Comparison of ENCODE assay signal across 8 cellular contexts in the genomic region with DNA sequence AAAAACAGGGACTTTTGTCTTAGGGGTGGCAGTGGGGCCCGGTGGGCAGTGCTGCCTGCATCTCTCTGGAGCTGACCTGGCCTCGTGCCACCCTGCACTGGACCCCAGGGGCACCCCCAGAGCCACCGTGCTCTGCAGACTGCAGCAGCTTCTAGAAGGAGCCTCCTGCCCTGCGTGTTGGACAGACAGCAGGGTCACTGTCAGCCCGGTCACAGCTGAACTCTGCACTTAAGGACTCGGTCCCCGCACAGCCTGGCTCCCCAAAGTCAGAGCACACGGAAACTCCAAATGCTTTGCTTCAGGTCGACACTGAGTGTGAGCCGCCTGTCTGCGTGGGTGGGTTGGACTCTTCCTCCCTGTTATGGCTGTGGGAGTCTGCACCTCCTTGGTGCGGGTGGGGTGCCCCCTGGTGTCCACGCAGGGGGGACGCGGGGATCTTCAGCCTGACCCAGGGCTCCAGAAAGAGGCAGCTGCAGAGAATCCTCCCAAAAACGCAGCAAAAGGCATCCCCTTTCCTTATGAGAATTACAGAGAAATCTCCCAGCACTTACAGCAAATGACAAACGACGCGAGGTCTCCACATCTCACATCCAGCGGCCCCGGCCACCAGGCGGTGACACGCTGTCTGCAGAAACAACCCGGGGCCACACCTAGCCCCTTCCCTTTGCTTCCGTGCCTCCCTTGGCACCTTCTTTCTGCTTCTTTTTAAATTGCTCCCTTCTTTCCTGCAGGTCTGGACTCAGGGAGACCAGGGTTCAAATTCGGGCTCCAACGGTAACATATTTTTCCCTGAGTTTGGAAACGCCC. TPM values are rescaled to one million over a fixed set of nuclear protein-coding genes. Genes with fewer than 3 reads are reported as not detected.
A peak's percentile ranks its signal among the peaks of the same experiment; 100 is the strongest.
DNase-seq lines count a peak whose midpoint lies in the region; ATAC-seq, FAIRE-seq and TF ChIP-seq lines count a peak whose summit lies in the region.

No MANE protein-coding gene starts in this region.

- peak; percentile 85 for TF ChIP-seq CTCF in LNCAP (IDR thresholded peaks at IDR 0.05)
- peak; percentile 53 to 81 (median 76) for TF ChIP-seq CTCF in keratinocyte (optimal IDR thresholded peaks at IDR 0.05 in 1 of 3, IDR thresholded peaks at IDR 0.05 in 1 of 3, conservative IDR thresholded peaks at IDR 0.05 in 1 of 3; ENCODE audit: extremely low read depth in 1 of 3, insufficient read depth in 2 of 3, low read length in 3 of 3)

- dilution Hi-C loops in keratinocyte (cut with MboI; ENCODE audit: extremely low pct_ligation_motif_present, low sequenced_read_pairs): no loop called here

- H3K36me3 Mint-ChIP-seq in stimulated activated naive B cell treated with anti-CD40 and anti-IgM and Interleukin-4, amounts not matched to agents 10 μg/mL and 1 μg/mL and 100 μg/mL, for 72 hours: no peaks in the 10 kb centered on the region

- no peaks in the 10 kb centered on the region for H3K9me1 ChIP-seq in keratinocyte (ENCODE audit: control insufficient read depth, extremely low read depth, insufficient read depth, low read length)

- peak; percentile 45 to 48 for ATAC-seq in stimulated activated naive B cell treated with anti-CD40 and anti-IgM and Interleukin-4, amounts not matched to agents 10 μg/mL and 1 μg/mL and 100 μg/mL, for 72 hours (replicated peaks)
- ATAC-seq in HG02840 (IDR thresholded peaks at IDR 0.05; ENCODE audit: low FRiP score, unreplicated experiment): no peak

- no peak overlapping the region for H3K9ac ChIP-seq in keratinocyte (ENCODE audit: control insufficient read depth, extremely low read depth, insufficient read depth, low read length)

- H2AFZ ChIP-seq in keratinocyte (ENCODE audit: control insufficient read depth, low read length): no peak overlapping the region

- FAIRE-seq in keratinocyte (lab: Jason Lieb, UNC): no peak

- no peak overlapping the region for H3K27ac ChIP-seq in keratinocyte (ENCODE audit: control insufficient read depth, insufficient read depth, low read length)

- no peaks in the 10 kb centered on the region for H3K4me1 Mint-ChIP-seq in stimulated activated naive B cell treated with anti-CD40 and anti-IgM and Interleukin-4, amounts not matched to agents 10 μg/mL and 1 μg/mL and 100 μg/mL, for 72 hours

- no peaks in the 10 kb centered on the region for H4K20me1 ChIP-seq in keratinocyte (ENCODE audit: control insufficient read depth, extremely low read depth, insufficient read depth, low read length)

- H3K4me1 ChIP-seq in keratinocyte (ENCODE audit: control insufficient read depth, extremely low read depth, insufficient read depth, low read length): no peaks in the 10 kb centered on the region

- in situ Hi-C loops in Caki2 (cut with HindIII; ENCODE audit: low pct_unique_long_range_greater_than_20kb, low sequenced_read_pairs): no loop called here

- H3K4me2 ChIP-seq in keratinocyte (ENCODE audit: control insufficient read depth, extremely low read depth, insufficient read depth, low read depth, low read length): no peak overlapping the region

- no peaks in the 10 kb centered on the region for H3K36me3 ChIP-seq in keratinocyte (ENCODE audit: control insufficient read depth in 2 of 2, extremely low read depth in 1 of 2, insufficient read depth in 2 of 2, low read length in 2 of 2)

- H3K9me3 Mint-ChIP-seq in stimulated activated naive B cell treated with anti-CD40 and anti-IgM and Interleukin-4, amounts not matched to agents 10 μg/mL and 1 μg/mL and 100 μg/mL, for 72 hours: peaks cover 4 to 5% of the 10 kb centered on the region in 2 donors

- H3K4me3 ChIP-seq in keratinocyte (ENCODE audit: control insufficient read depth in 2 of 3, extremely low read depth in 1 of 3, insufficient read depth in 2 of 3, low read depth in 1 of 3, low read length in 3 of 3): no peak overlapping the region

- DNase-seq in Caki2 (ENCODE audit: low read depth) (peak; percentile 59), anterior cingulate cortex (lab: John Stamatoyannopoulos, UW) (peak in 38 of 58 donors; percentile 5 to 69 (median 31)), keratinocyte (ENCODE audit: low read depth, low spot score) (no peak), NCI-H1048 (lab: John Stamatoyannopoulos, UW) (no peak)
- DNase-seq in stimulated activated naive B cell treated with anti-CD40 and anti-IgM and Interleukin-4, amounts not matched to agents 10 μg/mL and 1 μg/mL and 100 μg/mL, for 72 hours: no peak
- DNase-seq in activated CD8-positive, alpha-beta memory T cell treated with anti-CD3 and anti-CD28 coated beads, Interleukin-2, amount 50 U/mL, for 4 hours: no peak

- no peaks in the 10 kb centered on the region for H3K79me2 ChIP-seq in keratinocyte (ENCODE audit: control insufficient read depth, insufficient read depth, low read length)

- no peaks in the 10 kb centered on the region for H3K27me3 Mint-ChIP-seq in stimulated activated naive B cell treated with anti-CD40 and anti-IgM and Interleukin-4, amounts not matched to agents 10 μg/mL and 1 μg/mL and 100 μg/mL, for 72 hours

- no peak overlapping the region for H3K27ac Mint-ChIP-seq in stimulated activated naive B cell treated with anti-CD40 and anti-IgM and Interleukin-4, amounts not matched to agents 10 μg/mL and 1 μg/mL and 100 μg/mL, for 72 hours

- H3K9me3 ChIP-seq in keratinocyte (ENCODE audit: control insufficient read depth, low read depth, low read length): peaks cover 2% of the 10 kb centered on the region

- H3K4me3 Mint-ChIP-seq in stimulated activated naive B cell treated with anti-CD40 and anti-IgM and Interleukin-4, amounts not matched to agents 10 μg/mL and 1 μg/mL and 100 μg/mL, for 72 hours: no peak overlapping the region

- no peaks in the 10 kb centered on the region for H3K27me3 ChIP-seq in keratinocyte (ENCODE audit: control insufficient read depth, extremely low read depth, insufficient read depth, low read length)

RNA-seq across cellular contexts. Expression of a gene that starts 36.3 kb away (rescaled TPM):
- not detected in 2 replicates for total RNA-seq in Caki2 (2014; rRNA removed; shearing (Covaris generic); ENCODE audit: low replicate concordance)
- 0.09 to 0.19 TPM (median 0.15 TPM) in 3 replicates for polyA plus RNA-seq in keratinocyte
- polyA plus RNA-seq in keratinocyte (2011; ENCODE audit: low read depth): not detected
- 0.16 and 0.36 TPM in 2 replicates for polyA plus RNA-seq in keratinocyte (2011; cell fraction: cytosol; rRNA removed)
- 0.22 and 0.55 TPM in 2 replicates for polyA plus RNA-seq in keratinocyte (2011; cell fraction: nucleus; rRNA removed)
- 0.09 and 0.16 TPM in 2 replicates for polyA plus RNA-seq in keratinocyte (2012; ENCODE audit: low replicate concordance)
- 0.06 to 0.13 TPM in 2 of 3 replicates, not detected in the other for polyA minus RNA-seq in keratinocyte
- polyA minus RNA-seq in keratinocyte (2011; cell fraction: cytosol; rRNA and poly(A)+ RNA removed): not detected
- 0.32 TPM in 1 of 2 replicates, not detected in the other for polyA minus RNA-seq in keratinocyte (2011; cell fraction: nucleus; rRNA and poly(A)+ RNA removed)

Comparison
In these comparisons a context has a peak if more than half of its experiments do, and no peak if none do; other contexts are left out.
1. DNase-seq: peak in Caki2 (single experiment) and anterior cingulate cortex (38 of 58); none in keratinocyte (single experiment), stimulated activated naive B cell treated with anti-CD40 and anti-IgM and Interleukin-4, amounts not matched to agents 10 μg/mL and 1 μg/mL and 100 μg/mL, for 72 hours (single experiment), activated CD8-positive, alpha-beta memory T cell treated with anti-CD3 and anti-CD28 coated beads, Interleukin-2, amount 50 U/mL, for 4 hours (single experiment) and NCI-H1048 (single experiment).